Comparison of ENCODE assay signal across 29 cellular contexts in genomic region chr2:26527726-26528125, GRCh38. TPM values are rescaled to one million over a fixed set of nuclear protein-coding genes. Genes with fewer than 3 reads are reported as not detected.
"Had no signal": no experiment of that assay in that cellular context is flagged by ENCODE, and none has a peak within 500 bp of the region (broad histone marks: within the 10 kb centered on the region; RNA-seq: fewer than 3 reads in every experiment).

No MANE protein-coding gene starts in this region.

- H3K9me3 ChIP-seq: colonic mucosa, esophagus muscularis mucosa, gastroesophageal sphincter, psoas muscle, thyroid gland, vagina had no signal

- H3K4me2 ChIP-seq: neural progenitor cell had no signal

- H2AFZ ChIP-seq: neural progenitor cell had no signal

- H3K27ac ChIP-seq: colonic mucosa, esophagus muscularis mucosa, foreskin keratinocyte, gastroesophageal sphincter, neural progenitor cell, psoas muscle, skin epidermis, thyroid gland, vagina had no signal

- ATAC-seq: foreskin keratinocyte; gastroesophageal sphincter; left lobe of liver; naive thymus-derived CD4-positive, alpha-beta T cell; psoas muscle; right cardiac atrium; stimulated activated naive CD8-positive, alpha-beta T cell treated with anti-CD3 and anti-CD28 coated beads, Interleukin-15, amount 100 ng/mL, for 72 hours had no signal

- H3K4me1 ChIP-seq: colonic mucosa, esophagus muscularis mucosa, foreskin keratinocyte, gastroesophageal sphincter, psoas muscle, thyroid gland, vagina had no signal

- H3K9ac ChIP-seq: neural progenitor cell had no signal

- H3K27me3 ChIP-seq: colonic mucosa, neural progenitor cell, thyroid gland, vagina had no signal

- H3K36me3 ChIP-seq: colonic mucosa, esophagus muscularis mucosa, gastroesophageal sphincter, neural progenitor cell, thyroid gland, vagina had no signal

- DNase-seq: colonic mucosa; effector CD8-positive, alpha-beta T cell; foreskin keratinocyte; glutamatergic neuron; hypothalamus; immature natural killer cell; mesenchymal stem cell; midbrain; naive thymus-derived CD4-positive, alpha-beta T cell; nucleus accumbens; psoas muscle; right cardiac atrium; stimulated activated CD4-positive, alpha-beta T cell treated with anti-CD3 and anti-CD28 coated beads, Interleukin-15, amount 100 ng/mL, for 24 hours; stimulated activated CD4-positive, alpha-beta T cell treated with anti-CD3 and anti-CD28 coated beads, Interleukin-2, amount 100 ng/mL, for 48 hours; stimulated activated naive CD4-positive, alpha-beta T cell; stimulated activated naive CD8-positive, alpha-beta T cell treated with anti-CD3 and anti-CD28 coated beads, Interleukin-15, amount 100 ng/mL, for 72 hours; thyroid gland; trophoblast cell had no signal

- H3K4me3 ChIP-seq: colonic mucosa, esophagus muscularis mucosa, gastroesophageal sphincter, neural progenitor cell, psoas muscle, skin epidermis, thyroid gland, vagina had no signal

RNA-seq across cellular contexts. Expression of gene OTOF, which starts 49.8 kb away (rescaled TPM):
- total RNA-seq: chondrocyte, colonic mucosa, epithelial cell of proximal tubule, fibroblast of lung, foreskin keratinocyte, osteocyte had no signal
- polyA plus RNA-seq: fibroblast of lung, foreskin keratinocyte, keratinocyte had no signal
